ENCODE assay signal across 9 cellular contexts in genomic region chr11:118928108-118928869, GRCh38. TPM values are rescaled to one million over a fixed set of nuclear protein-coding genes. Genes with fewer than 3 reads are reported as not detected.
DNase-seq lines count a peak whose midpoint lies in the region; ATAC-seq, FAIRE-seq and TF ChIP-seq lines count a peak whose summit lies in the region.
"Had no signal": no experiment of that assay in that cellular context is flagged by ENCODE, and none has a peak within 500 bp of the region (broad histone marks: within the 10 kb centered on the region; RNA-seq: fewer than 3 reads in every experiment).

No MANE protein-coding gene starts in this region.

- POLR2A ChIA-PET in CD8-positive, alpha-beta memory T cell (lab: Charles Lee), result interaction anchor here (0.5 to 11.4 kb wide), 6 partner anchors 16 to 139 kb away, joined by 5 to 203 read pairs (median 10); partner anchors contain the start of gene DDX6
- POLR2A ChIA-PET in H1 (lab: Charles Lee; ENCODE audit: partially characterized antibody), result interaction anchor here (0.6 to 3.4 kb wide), 4 partner anchors 11 to 395 kb away, joined by 3 to 12 read pairs (median 4); partner anchors contain the start of gene DDX6

- H3K4me1 Mint-ChIP-seq in CD8-positive, alpha-beta memory T cell, result peaks cover 39 to 51% (median 41%) of the 10 kb centered on the region in 3 donors

- peak; percentile 80 to 92 (median 88) for TF ChIP-seq CTCF in H1 (IDR thresholded peaks at IDR 0.05; ENCODE audit: control extremely low read depth in 1 of 3, insufficient read depth in 1 of 3, low read depth in 1 of 3, low read length in 3 of 3)

- CTCF ChIA-PET in CD8-positive, alpha-beta memory T cell (lab: Charles Lee), result interaction anchor here (1.1 to 6.7 kb wide), 9 partner anchors 15 to 223 kb away, joined by 3 to 56 read pairs (median 17); partner anchors contain the start of genes CXCR5 and DDX6
- CTCF ChIA-PET in H1 (lab: Charles Lee; ENCODE audit: partially characterized antibody), result interaction anchor here (0.5 to 7.3 kb wide), 21 partner anchors 8 to 335 kb away, joined by 3 to 100 read pairs (median 3); partner anchors contain the start of genes DDX6 and UPK2

- H3K27ac Mint-ChIP-seq in CD8-positive, alpha-beta memory T cell, result peak overlapping the region; percentile 92 to 100 (median 99)

- H3K79me2 ChIP-seq in H1 (ENCODE audit: control insufficient read depth in 1 of 2, insufficient read depth in 2 of 2, low read length in 2 of 2) (peaks cover 19 to 21% of the 10 kb centered on the region in 2 experiments), mesendoderm (ENCODE audit: control insufficient read depth, insufficient read depth, low read length) (peaks cover 20% of the 10 kb centered on the region)

- H3K56ac ChIP-seq in H1 (replicated peaks; ENCODE audit: insufficient read length, low read depth, low read length), result peak overlapping the region; percentile 72
- H3K56ac ChIP-seq in mesendoderm (ENCODE audit: low read length), result peak overlapping the region; percentile 97

- peak overlapping the region; percentile 70 for H3K4me3 ChIP-seq in CD8-positive, alpha-beta memory T cell (ENCODE audit: low read length)
- peak overlapping the region; percentile 89 for H3K4me3 ChIP-seq in HUES6 (ENCODE audit: low read depth, low read length)
- peak overlapping the region; percentile 86 to 95 (median 88) for H3K4me3 ChIP-seq in H1 (ENCODE audit: extremely low read depth in 1 of 4, insufficient read depth in 2 of 4, low read depth in 3 of 4, low read length in 4 of 4)
- peak overlapping the region; percentile 89 for H3K4me3 ChIP-seq in mesendoderm (ENCODE audit: low read length)

- H3K27me3 Mint-ChIP-seq in CD8-positive, alpha-beta memory T cell, result peaks cover 0 to 14% of the 10 kb centered on the region in 2 donors

- H2BK5ac ChIP-seq in H1 (ENCODE audit: low read depth, low read length), result peak overlapping the region; percentile 88; the same call in 1 of the 2 replicates
- H2BK5ac ChIP-seq in mesendoderm (ENCODE audit: low read length), result peak overlapping the region; percentile 73

- TF ChIP-seq RAD21 in H1 (IDR thresholded peaks at IDR 0.05 in 1 of 2, conservative IDR thresholded peaks at IDR 0.05 in 1 of 2; ENCODE audit: low read depth in 2 of 2, low read length in 2 of 2), result peak; percentile 64 to 76

- peak; percentile 41 for ATAC-seq in GM21423 (IDR thresholded peaks at IDR 0.05; ENCODE audit: unreplicated experiment)

- FAIRE-seq in H1 (lab: Jason Lieb, UNC), result no peak

- peak overlapping the region; percentile 57 to 95 for H3K4me2 ChIP-seq in H1 (ENCODE audit: insufficient read depth in 1 of 2, low read depth in 2 of 2, low read length in 2 of 2)
- peak overlapping the region; percentile 99 for H3K4me2 ChIP-seq in mesendoderm (ENCODE audit: low read length)

- peak overlapping the region; percentile 49 for H3K9ac ChIP-seq in HUES6 (ENCODE audit: low read length)
- H3K9ac ChIP-seq in H1 (replicated peaks in 1 of 4; ENCODE audit: extremely low read depth in 1 of 4, low read depth in 3 of 4, low read length in 3 of 4), result no peak overlapping the region
- peak overlapping the region; percentile 78 for H3K9ac ChIP-seq in mesendoderm (ENCODE audit: low read length)

- H2BK120ac ChIP-seq in H1 (replicated peaks; ENCODE audit: low read depth, low read length) (no peak overlapping the region), mesendoderm (ENCODE audit: low read depth, low read length) (peak overlapping the region; percentile 78)

- peak overlapping the region; percentile 98; the same call in 1 of the 2 replicates for H2BK15ac ChIP-seq in H1 (ENCODE audit: low read length)
- peak overlapping the region; percentile 37 for H2BK15ac ChIP-seq in mesendoderm (replicated peaks; ENCODE audit: low read depth)

- H3K23me2 ChIP-seq in H1 (ENCODE audit: low read depth, low read length), result peaks cover 13% of the 10 kb centered on the region

- H3K27me3 ChIP-seq in CD8-positive, alpha-beta memory T cell (ENCODE audit: insufficient read depth, low read length, poor library complexity, severe bottlenecking), result no peaks in the 10 kb centered on the region
- H3K27me3 ChIP-seq in HUES6 (ENCODE audit: control insufficient read depth, insufficient read depth, low read length) (peaks cover 20% of the 10 kb centered on the region), H1 (replicated peaks in 1 of 4; ENCODE audit: control insufficient read depth in 3 of 4, extremely low read depth in 1 of 4, insufficient read depth in 3 of 4, low read length in 3 of 4) (peaks cover 0 to 6% (median 0%) of the 10 kb centered on the region in 4 experiments; a peak in 3 of 7 replicates), mesendoderm (ENCODE audit: insufficient read depth, low read length, poor library complexity) (no peaks in the 10 kb centered on the region)

- no peak overlapping the region for H3K14ac ChIP-seq in H1 (ENCODE audit: insufficient read length)

- no peak for TF ChIP-seq EP300 in H1 (IDR thresholded peaks at IDR 0.05; ENCODE audit: borderline replicate concordance in 1 of 2, low read depth in 2 of 2, low read length in 2 of 2)

- WGBS in H1 (ENCODE audit: extremely low coverage in 1 of 2, insufficient coverage in 1 of 2, insufficient read length in 1 of 2, insufficient replicate concordance in 2 of 2, low coverage in 1 of 2, low lambda C conversion rate in 2 of 2, missing lambda C conversion rate in 1 of 2), 2 experiments, result 3% methylated on average over 32 of the region's 32 CpGs; no CpG with 5 or more reads in 1 of the 2 experiments
- no CpG with 5 or more reads among the region's 32 CpGs for WGBS in mesendoderm (ENCODE audit: extremely low coverage, insufficient coverage, low lambda C conversion rate)

- H3K9me3 ChIP-seq in CD8-positive, alpha-beta memory T cell (ENCODE audit: low read length), result no peaks in the 10 kb centered on the region
- H3K9me3 ChIP-seq in HUES6 (ENCODE audit: control insufficient read depth, insufficient read depth, low read depth, low read length), result no peaks in the 10 kb centered on the region
- H3K9me3 ChIP-seq in H1 (ENCODE audit: insufficient read depth in 2 of 2, low read depth in 1 of 2, low read length in 1 of 2), result no peaks in the 10 kb centered on the region

- peak; percentile 90 to 98 (median 96) for DNase-seq in CD8-positive, alpha-beta memory T cell
- DNase-seq in NOMO-1 treated with DMSO at 0.1 percent for 48 hours (lab: John Stamatoyannopoulos, UW; ENCODE audit: unreplicated experiment) (peak; percentile 82), H1 (ENCODE audit: low read depth in 1 of 2, low spot score in 2 of 2) (peak in 1 of 2 experiments; percentile 99), mesendoderm (peak; percentile 95)
- peak in 2 of 3 experiments; percentile 89 to 99 for DNase-seq in activated CD8-positive, alpha-beta memory T cell treated with anti-CD3 and anti-CD28 coated beads for 48 hours (ENCODE audit: low read depth in 2 of 3, low spot score in 2 of 3)
- DNase-seq in stimulated activated CD8-positive, alpha-beta memory T cell treated with anti-CD3 and anti-CD28 coated beads, Interleukin-15, amount 100 ng/mL, for 4 hours (ENCODE audit: low read depth in 2 of 2), result peak; percentile 79 to 93

- H2BK12ac ChIP-seq in H1 (ENCODE audit: low read depth, low read length), result peak overlapping the region; percentile 75; the same call in 1 of the 2 replicates

- peak overlapping the region; percentile 96 for H3K27ac ChIP-seq in CD8-positive, alpha-beta memory T cell (ENCODE audit: low read depth, low read length)
- H3K27ac ChIP-seq in HUES6 (ENCODE audit: low read depth, low read length), result no peak overlapping the region; the same call in 1 of the 2 replicates
- no peak overlapping the region for H3K27ac ChIP-seq in H1 (ENCODE audit: low read depth, low read length)
- H3K27ac ChIP-seq in mesendoderm (ENCODE audit: low read depth, low read length), result peak overlapping the region; percentile 90

- no peaks in the 10 kb centered on the region for H3K36me3 ChIP-seq in CD8-positive, alpha-beta memory T cell (ENCODE audit: insufficient read depth, low read length)
- H3K36me3 ChIP-seq in HUES6 (ENCODE audit: control insufficient read depth, insufficient read depth, low read length) (no peaks in the 10 kb centered on the region), H1 (ENCODE audit: control insufficient read depth in 2 of 4, insufficient read depth in 4 of 4, low read length in 3 of 4) (no peaks in the 10 kb centered on the region), mesendoderm (ENCODE audit: control insufficient read depth, insufficient read depth, low read length) (no peaks in the 10 kb centered on the region)

- H2AFZ ChIP-seq in H1 (ENCODE audit: low read length), result no peak overlapping the region

- H3K36me3 Mint-ChIP-seq in CD8-positive, alpha-beta memory T cell, result peaks cover 0 to 36% (median 6%) of the 10 kb centered on the region in 3 donors

- H4K20me1 ChIP-seq in H1 (replicated peaks in 1 of 2; ENCODE audit: control insufficient read depth in 1 of 2, insufficient read depth in 2 of 2, low read length in 2 of 2), result peaks cover 13 to 19% of the 10 kb centered on the region in 2 experiments

- H3K4ac ChIP-seq in H1 (replicated peaks; ENCODE audit: insufficient read length, low read depth, low read length) (no peak overlapping the region), mesendoderm (ENCODE audit: low read depth, low read length) (peak overlapping the region; percentile 41)

- H4K5ac ChIP-seq in H1 (ENCODE audit: insufficient read length, low read depth, low read length) (peak overlapping the region; percentile 34), mesendoderm (ENCODE audit: low read length) (no peak overlapping the region)

- peaks cover 31% of the 10 kb centered on the region for H3K4me1 ChIP-seq in CD8-positive, alpha-beta memory T cell (ENCODE audit: insufficient read depth, low read length)
- H3K4me1 ChIP-seq in HUES6 (ENCODE audit: control insufficient read depth, insufficient read depth, low read length) (peaks cover 36% of the 10 kb centered on the region), H1 (replicated peaks in 1 of 4; ENCODE audit: control insufficient read depth in 3 of 4, insufficient read depth in 4 of 4, low read length in 3 of 4) (peaks cover 7 to 31% (median 20%) of the 10 kb centered on the region in 4 experiments), mesendoderm (ENCODE audit: control insufficient read depth, low read depth, low read length) (peaks cover 15% of the 10 kb centered on the region)

- H3K4me3 Mint-ChIP-seq in CD8-positive, alpha-beta memory T cell, result peak overlapping the region; percentile 83 to 100 (median 98)

- H4K8ac ChIP-seq in H1 (ENCODE audit: extremely low read depth, insufficient read depth, low read length) (peak overlapping the region; percentile 90; the same call in 1 of the 2 replicates), mesendoderm (ENCODE audit: low read depth, low read length) (no peak overlapping the region)

- H3K9me3 Mint-ChIP-seq in CD8-positive, alpha-beta memory T cell, result peaks cover 0 to 4% (median 2%) of the 10 kb centered on the region in 5 donors

- TF ChIP-seq POLR2A in H1 (IDR thresholded peaks at IDR 0.05; ENCODE audit: control extremely low read depth in 1 of 2, low read depth in 2 of 2, low read length in 2 of 2), result no peak

- no peak overlapping the region for H2AK5ac ChIP-seq in H1 (ENCODE audit: low read depth, low read length)
- no peak overlapping the region for H2AK5ac ChIP-seq in mesendoderm (ENCODE audit: low read length)

- H2BK20ac ChIP-seq in H1 (ENCODE audit: low read length), result 0 out of 2 replicates have a peak overlapping the region, but pooled peaks have one; percentile 80

- no peak overlapping the region for H3K23ac ChIP-seq in H1 (ENCODE audit: insufficient read length)
- peak overlapping the region; percentile 89 for H3K23ac ChIP-seq in mesendoderm (ENCODE audit: low read length)

- peaks cover 15% of the 10 kb centered on the region for H3K79me1 ChIP-seq in H1 (ENCODE audit: low read depth, low read length)
- H3K79me1 ChIP-seq in mesendoderm (ENCODE audit: low read length), result peaks cover 4% of the 10 kb centered on the region

- H3K18ac ChIP-seq in H1 (ENCODE audit: extremely low read depth, low read length) (peak overlapping the region; percentile 81), mesendoderm (ENCODE audit: low read length) (peak overlapping the region; percentile 95)

- no peak overlapping the region for H4K91ac ChIP-seq in H1 (replicated peaks; ENCODE audit: insufficient read length, low read length)

RNA-seq across cellular contexts. Expression of gene BCL9L, which starts 2.6 kb away (rescaled TPM):
- total RNA-seq in CD8-positive, alpha-beta memory T cell, result 10 to 100 TPM; 39.6 to 42.8 TPM
- polyA plus RNA-seq in CD8-positive, alpha-beta memory T cell, result 9.1 TPM
- total RNA-seq in H1 (2021; fragmentation: NEBNext Ultra II Directional; extraction: Animal tissue kit (Norgen Biotek cat#: 25700)), result 57.8 and 58.2 TPM in 2 replicates
- polyA plus RNA-seq in H1 (2011; rRNA removed), result 6.2 and 15.7 TPM in 2 replicates
- 4.4 TPM for polyA plus RNA-seq in H1 (2011; cell fraction: cytosol; rRNA removed)
- 29.6 TPM for polyA plus RNA-seq in H1 (2011; cell fraction: nucleus; rRNA removed)
- polyA plus RNA-seq in H1 (2012, experiment 1 of 2), result 40.7 to 56.9 TPM (median 45.3 TPM) in 4 replicates
- polyA plus RNA-seq in H1 (2012, experiment 2 of 2), result 18.6 TPM
- polyA plus RNA-seq in H1 (2013, experiment 1 of 2), result 62.5 TPM
- 58.3 TPM for polyA plus RNA-seq in H1 (2013, experiment 2 of 2)
- polyA minus RNA-seq in H1 (2011; rRNA and poly(A)+ RNA removed), result 4.8 and 6.3 TPM in 2 replicates
- polyA minus RNA-seq in H1 (2011; cell fraction: cytosol; rRNA and poly(A)+ RNA removed), result 31.1 TPM
- polyA minus RNA-seq in H1 (2011; cell fraction: nucleus; rRNA and poly(A)+ RNA removed), result 20.6 TPM
- 65.1 TPM for polyA plus RNA-seq in mesendoderm (2013, experiment 1 of 2)
- polyA plus RNA-seq in mesendoderm (2013, experiment 2 of 2), result 69.1 TPM

RNA-seq across cellular contexts. Expression of gene UPK2, which starts 27.8 kb away (rescaled TPM):
- total RNA-seq in CD8-positive, alpha-beta memory T cell, result under 1 TPM in 1 of 2 experiments, not detected in 1; 0.22 TPM
- not detected for polyA plus RNA-seq in CD8-positive, alpha-beta memory T cell
- total RNA-seq in H1 (2021; fragmentation: NEBNext Ultra II Directional; extraction: Animal tissue kit (Norgen Biotek cat#: 25700)), result not detected in 2 replicates
- 0.76 and 1.8 TPM in 2 replicates for polyA plus RNA-seq in H1 (2011; rRNA removed)
- polyA plus RNA-seq in H1 (2011; cell fraction: cytosol; rRNA removed), result 0.34 TPM
- 0.43 TPM for polyA plus RNA-seq in H1 (2011; cell fraction: nucleus; rRNA removed)
- 0.36 to 0.88 TPM (median 0.56 TPM) in 4 replicates for polyA plus RNA-seq in H1 (2012, experiment 1 of 2)
- 0.21 TPM for polyA plus RNA-seq in H1 (2012, experiment 2 of 2)
- polyA plus RNA-seq in H1 (2013, experiment 1 of 2), result 0.65 TPM
- 0.37 TPM for polyA plus RNA-seq in H1 (2013, experiment 2 of 2)
- not detected in 2 replicates for polyA minus RNA-seq in H1 (2011; rRNA and poly(A)+ RNA removed)
- not detected for polyA minus RNA-seq in H1 (2011; cell fraction: cytosol; rRNA and poly(A)+ RNA removed)
- polyA minus RNA-seq in H1 (2011; cell fraction: nucleus; rRNA and poly(A)+ RNA removed), result not detected
- 0.31 TPM for polyA plus RNA-seq in mesendoderm (2013, experiment 1 of 2)
- 0.43 TPM for polyA plus RNA-seq in mesendoderm (2013, experiment 2 of 2)
- total RNA-seq: glomerular endothelial cell had no signal

RNA-seq across cellular contexts. Expression of gene FOXR1, which starts 43.3 kb away (rescaled TPM):
- not detected for total RNA-seq in CD8-positive, alpha-beta memory T cell
- not detected for polyA plus RNA-seq in CD8-positive, alpha-beta memory T cell
- total RNA-seq in H1 (2021; fragmentation: NEBNext Ultra II Directional; extraction: Animal tissue kit (Norgen Biotek cat#: 25700)), result not detected in 2 replicates
- polyA plus RNA-seq in H1 (2011; rRNA removed), result not detected in 2 replicates
- polyA plus RNA-seq in H1 (2011; cell fraction: cytosol; rRNA removed), result not detected
- polyA plus RNA-seq in H1 (2011; cell fraction: nucleus; rRNA removed), result not detected
- polyA plus RNA-seq in H1 (2012, experiment 1 of 2), result not detected in 4 replicates
- polyA plus RNA-seq in H1 (2012, experiment 2 of 2), result not detected
- polyA plus RNA-seq in H1 (2013, experiment 1 of 2), result not detected
- not detected for polyA plus RNA-seq in H1 (2013, experiment 2 of 2)
- not detected in 2 replicates for polyA minus RNA-seq in H1 (2011; rRNA and poly(A)+ RNA removed)
- polyA minus RNA-seq in H1 (2011; cell fraction: cytosol; rRNA and poly(A)+ RNA removed), result not detected
- polyA minus RNA-seq in H1 (2011; cell fraction: nucleus; rRNA and poly(A)+ RNA removed), result not detected
- 0.04 TPM for polyA plus RNA-seq in mesendoderm (2013, experiment 1 of 2)
- not detected for polyA plus RNA-seq in mesendoderm (2013, experiment 2 of 2)
- total RNA-seq: glomerular endothelial cell had no signal

RNA-seq across cellular contexts. Expression of gene CXCR5, which starts 44.6 kb away (rescaled TPM):
- 1 to 10 TPM; 5.8 to 6.3 TPM for total RNA-seq in CD8-positive, alpha-beta memory T cell
- polyA plus RNA-seq in CD8-positive, alpha-beta memory T cell, result 4.5 TPM
- total RNA-seq in H1 (2021; fragmentation: NEBNext Ultra II Directional; extraction: Animal tissue kit (Norgen Biotek cat#: 25700)), result not detected in 2 replicates
- not detected in 2 replicates for polyA plus RNA-seq in H1 (2011; rRNA removed)
- polyA plus RNA-seq in H1 (2011; cell fraction: cytosol; rRNA removed), result not detected
- polyA plus RNA-seq in H1 (2011; cell fraction: nucleus; rRNA removed), result not detected
- not detected in 4 replicates for polyA plus RNA-seq in H1 (2012, experiment 1 of 2)
- polyA plus RNA-seq in H1 (2012, experiment 2 of 2), result not detected
- polyA plus RNA-seq in H1 (2013, experiment 1 of 2), result not detected
- not detected for polyA plus RNA-seq in H1 (2013, experiment 2 of 2)
- not detected in 2 replicates for polyA minus RNA-seq in H1 (2011; rRNA and poly(A)+ RNA removed)
- not detected for polyA minus RNA-seq in H1 (2011; cell fraction: cytosol; rRNA and poly(A)+ RNA removed)
- polyA minus RNA-seq in H1 (2011; cell fraction: nucleus; rRNA and poly(A)+ RNA removed), result not detected
- 0.80 TPM for polyA plus RNA-seq in mesendoderm (2013, experiment 1 of 2)
- 0.70 TPM for polyA plus RNA-seq in mesendoderm (2013, experiment 2 of 2)
- total RNA-seq: glomerular endothelial cell had no signal

Comparison
In these comparisons a context has a peak if more than half of its experiments do, and no peak if none do; other contexts are left out.
1. H3K27ac ChIP-seq: peak in CD8-positive, alpha-beta memory T cell (single experiment) and mesendoderm (single experiment); none in HUES6 (single experiment) and H1 (single experiment).
2. H3K9ac ChIP-seq: peak in HUES6 (single experiment) and mesendoderm (single experiment); none in H1 (0 of 4).
3. Peak in every context shown above with its lines, with median percentiles within 50 percentile points of each other: H3K4me3 ChIP-seq.